ENCODE assay signal across 21 cellular contexts in the genomic region with DNA sequence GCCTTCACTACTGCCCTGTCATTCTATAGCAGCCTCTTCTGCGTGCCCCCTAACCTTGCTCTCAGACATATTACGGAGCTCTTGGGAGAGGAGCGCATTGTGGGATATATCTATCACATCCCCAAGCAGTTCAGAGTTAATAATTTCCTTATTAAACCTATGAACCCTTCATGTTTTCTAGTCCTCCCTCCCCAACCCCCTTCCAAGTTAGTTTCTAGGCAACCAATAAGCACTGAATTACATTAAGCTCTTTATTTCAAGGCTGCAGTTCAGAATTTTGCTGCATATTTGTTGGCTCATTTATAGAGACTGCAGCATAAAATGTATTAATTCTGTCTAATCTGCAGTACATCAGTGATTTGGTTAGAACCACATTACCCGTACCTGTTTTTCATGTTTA. TPM values are rescaled to one million over a fixed set of nuclear protein-coding genes. Genes with fewer than 3 reads are reported as not detected.
"Had no signal": no experiment of that assay in that cellular context is flagged by ENCODE, and none has a peak within 500 bp of the region (broad histone marks: within the 10 kb centered on the region; RNA-seq: fewer than 3 reads in every experiment).

No MANE protein-coding gene starts in this region.

- H3K9ac ChIP-seq: parathyroid adenoma had no signal

- H2AFZ ChIP-seq: parathyroid adenoma had no signal

- H3K4me3 ChIP-seq: colonic mucosa, heart left ventricle, left ventricle myocardium inferior, lower lobe of right lung, prostate gland, testis, tibial nerve had no signal

- DNase-seq: colonic mucosa; dermis blood vessel endothelial cell; effector CD8-positive, alpha-beta T cell; heart left ventricle; hippocampal formation; left ventricle myocardium inferior; lower lobe of right lung; stimulated activated CD4-positive, alpha-beta T cell treated with anti-CD3 and anti-CD28 coated beads, Interleukin-2, amount 100 ng/mL, for 24 hours; stimulated activated CD4-positive, alpha-beta T cell treated with anti-CD3 and anti-CD28 coated beads, Interleukin-4, amount 100 ng/mL, for 4 hours; stimulated activated naive B cell treated with anti-CD40 and anti-IgM and Interleukin-4, amounts not matched to agents 10 μg/mL and 1 μg/mL and 100 μg/mL, for 72 hours; stimulated activated naive CD8-positive, alpha-beta T cell treated with anti-CD3 and anti-CD28 coated beads, Interleukin-15, amount 100 ng/mL, for 72 hours; testis had no signal

- H3K9me3 ChIP-seq: colonic mucosa, heart left ventricle, left ventricle myocardium inferior, lower lobe of right lung, prostate gland, testis, tibial nerve had no signal

- ATAC-seq: esophagus mucosa; heart left ventricle; lower lobe of right lung; natural killer cell treated with Interleukin-12 subunit alpha and Interleukin-12 subunit beta and Interleukin-15 and Interleukin-18, amount 100 ng/mL, for 72 hours; sciatic nerve; stimulated activated naive B cell treated with anti-CD40 and anti-IgM and Interleukin-4, amounts not matched to agents 10 μg/mL and 1 μg/mL and 100 μg/mL, for 72 hours; stimulated activated naive CD8-positive, alpha-beta T cell treated with anti-CD3 and anti-CD28 coated beads, Interleukin-15, amount 100 ng/mL, for 72 hours had no signal

- H3K4me1 ChIP-seq: colonic mucosa, heart left ventricle, left ventricle myocardium inferior, lower lobe of right lung, parathyroid adenoma, prostate gland, testis, tibial nerve had no signal

- H3K27me3 ChIP-seq: colonic mucosa, testis, tibial nerve had no signal

- H3K27ac ChIP-seq: colonic mucosa, heart left ventricle, left ventricle myocardium inferior, lower lobe of right lung, parathyroid adenoma, prostate gland, testis, tibial nerve had no signal

- H3K36me3 ChIP-seq: colonic mucosa, heart left ventricle, left ventricle myocardium inferior, lower lobe of right lung, prostate gland, tibial nerve had no signal

- FAIRE-seq: endometrium, frontal cortex had no signal

- H3K79me2 ChIP-seq: parathyroid adenoma had no signal

RNA-seq across cellular contexts. Expression of gene GRM7, which starts 57.3 kb away (rescaled TPM):
- total RNA-seq: dermis blood vessel endothelial cell; esophagus mucosa; fibroblast of lung; heart left ventricle; left ventricle myocardium inferior; natural killer cell treated with Interleukin-12 subunit alpha and Interleukin-12 subunit beta and Interleukin-15 and Interleukin-18, amount 100 ng/mL, for 72 hours had no signal
- polyA plus RNA-seq: fibroblast of lung, heart left ventricle had no signal
